ENCODE assay signal across 9 cellular contexts in the genomic region with DNA sequence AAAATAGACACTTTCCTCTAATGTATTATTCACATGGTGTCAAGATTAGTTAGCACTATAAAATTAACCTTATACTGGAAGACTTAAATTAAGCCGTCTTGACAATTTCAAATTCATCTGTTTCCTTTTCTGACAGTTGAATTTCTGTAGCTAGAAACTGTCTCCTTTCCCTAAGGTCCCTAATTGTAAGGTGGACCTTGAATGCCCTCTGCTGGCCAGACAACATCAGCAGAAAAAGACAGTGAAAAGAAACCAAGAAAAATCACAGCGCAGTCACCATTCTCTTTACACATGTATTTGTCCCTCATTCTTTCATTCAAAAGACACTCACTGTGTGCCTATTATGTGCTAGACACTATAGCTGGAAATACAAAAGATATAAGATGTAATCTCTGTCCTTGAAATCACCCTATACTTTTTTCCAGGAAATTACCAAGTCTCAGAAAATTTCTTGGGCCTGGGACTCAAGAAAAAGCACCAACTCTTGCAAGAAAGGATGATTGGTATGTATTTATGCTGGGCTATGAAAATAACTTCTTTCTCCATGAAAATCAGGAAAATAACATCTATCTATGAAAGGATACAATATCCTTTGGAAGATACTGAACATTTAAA. TPM values are rescaled to one million over a fixed set of nuclear protein-coding genes. Genes with fewer than 3 reads are reported as not detected.
A peak's percentile ranks its signal among the peaks of the same experiment; 100 is the strongest.
DNase-seq lines count a peak whose midpoint lies in the region; ATAC-seq, FAIRE-seq and TF ChIP-seq lines count a peak whose summit lies in the region.
"Had no signal": no experiment of that assay in that cellular context is flagged by ENCODE, and none has a peak within 500 bp of the region (broad histone marks: within the 10 kb centered on the region; RNA-seq: fewer than 3 reads in every experiment).

No MANE protein-coding gene starts in this region.

- in situ Hi-C loops in GM12878 (cut with MboI), result no loop called here

- H3K27me3 Mint-ChIP-seq in CD8-positive, alpha-beta memory T cell, result no peaks in the 10 kb centered on the region

- ATAC-seq in GM18868 (IDR thresholded peaks at IDR 0.05; ENCODE audit: unreplicated experiment) (peak; percentile 81), HG03521 (IDR thresholded peaks at IDR 0.05; ENCODE audit: unreplicated experiment) (peak; percentile 61), GM12878 (peak; percentile 84), HG02763 (IDR thresholded peaks at IDR 0.05; ENCODE audit: unreplicated experiment) (no peak)

- no peaks in the 10 kb centered on the region for H3K4me1 ChIP-seq in CD8-positive, alpha-beta memory T cell (ENCODE audit: insufficient read depth, low read length)
- H3K4me1 ChIP-seq in PC-9 (replicated peaks; ENCODE audit: insufficient read depth) (no peaks in the 10 kb centered on the region), GM12878 (ENCODE audit: control insufficient read depth, insufficient read depth, low read length) (no peaks in the 10 kb centered on the region)

- H3K79me2 ChIP-seq in PC-9 (ENCODE audit: low read depth), result no peaks in the 10 kb centered on the region
- H3K79me2 ChIP-seq in GM12878 (ENCODE audit: control insufficient read depth, insufficient read depth, low read length), result no peaks in the 10 kb centered on the region

- no peaks in the 10 kb centered on the region for H3K9me3 ChIP-seq in CD8-positive, alpha-beta memory T cell (ENCODE audit: low read length)
- H3K9me3 ChIP-seq in PC-9 (ENCODE audit: insufficient read depth, low read depth) (no peaks in the 10 kb centered on the region), GM12878 (replicated peaks; ENCODE audit: control insufficient read depth, insufficient read depth, low read length) (no peaks in the 10 kb centered on the region)

- no peak overlapping the region for H3K4me3 ChIP-seq in CD8-positive, alpha-beta memory T cell (ENCODE audit: low read length)
- no peak overlapping the region for H3K4me3 ChIP-seq in PC-9
- no peak overlapping the region for H3K4me3 ChIP-seq in GM12878

- peak in 3 of 5 donors; percentile 10 to 44 (median 14) for DNase-seq in CD8-positive, alpha-beta memory T cell
- DNase-seq in PC-9, result peak in 1 of 2 experiments; percentile 25
- no peak for DNase-seq in GM12878 (ENCODE audit: low read depth, low spot score)
- DNase-seq in stimulated activated CD4-positive, alpha-beta T cell treated with anti-CD3 and anti-CD28 coated beads, Interleukin-4, amount 100 ng/mL, for 1 hour, result peak; percentile 9

- H3K9me3 Mint-ChIP-seq in CD8-positive, alpha-beta memory T cell, result peaks cover 0 to 5% (median 0%) of the 10 kb centered on the region in 5 donors

- no peak for TF ChIP-seq EP300 in GM12878 (IDR thresholded peaks at IDR 0.05; ENCODE audit: borderline replicate concordance in 1 of 2, control insufficient read depth in 1 of 2, low read depth in 2 of 2, low read length in 2 of 2)

- BruUV-seq in PC-9 (replicated peaks; lab: Mats Ljungman, UMichigan) (no TSS peak), GM12878 (replicated peaks; lab: Mats Ljungman, UMichigan) (no TSS peak)

- intact Hi-C loops in PC-9 (cut with micrococcal nuclease; ENCODE audit: unreplicated experiment) (loop anchor here (1.0 to 10.0 kb wide), 3 partner anchors 55 to 868 kb away; no protein-coding TSS in a partner anchor), GM12878 (cut with micrococcal nuclease; ENCODE audit: unreplicated experiment) (loop anchor here (2.0 to 10.0 kb wide), 5 partner anchors 55 to 867 kb away; no protein-coding TSS in a partner anchor)

- POLR2A ChIA-PET in CD8-positive, alpha-beta memory T cell (lab: Charles Lee), result no interaction called here
- POLR2A ChIA-PET in PC-9 (lab: Charles Lee; ENCODE audit: unreplicated experiment), result no interaction called here
- POLR2A ChIA-PET in GM12878 (lab: Charles Lee), result no interaction called here

- H3K36me3 Mint-ChIP-seq in CD8-positive, alpha-beta memory T cell, result no peaks in the 10 kb centered on the region

- H3K9me2 ChIP-seq in PC-9 (ENCODE audit: insufficient read depth), result no peaks in the 10 kb centered on the region

- H3K27ac Mint-ChIP-seq in CD8-positive, alpha-beta memory T cell, result no peak overlapping the region

- TF ChIP-seq RAD21 in GM12878 (IDR thresholded peaks at IDR 0.05; ENCODE audit: insufficient read depth, low read depth, low read length), result peak; percentile 82

- no peaks in the 10 kb centered on the region for H3K27me3 ChIP-seq in CD8-positive, alpha-beta memory T cell (ENCODE audit: insufficient read depth, low read length, poor library complexity, severe bottlenecking)
- no peaks in the 10 kb centered on the region for H3K27me3 ChIP-seq in PC-9 (ENCODE audit: insufficient read depth, low read depth)
- no peaks in the 10 kb centered on the region for H3K27me3 ChIP-seq in GM12878 (replicated peaks in 1 of 2; ENCODE audit: control insufficient read depth in 2 of 2, insufficient read depth in 2 of 2, low read length in 1 of 2)

- no peaks in the 10 kb centered on the region for H3K36me3 ChIP-seq in CD8-positive, alpha-beta memory T cell (ENCODE audit: insufficient read depth, low read length)
- H3K36me3 ChIP-seq in PC-9 (ENCODE audit: low read depth) (no peaks in the 10 kb centered on the region), GM12878 (ENCODE audit: control insufficient read depth in 2 of 2, insufficient read depth in 2 of 2, low read length in 1 of 2) (no peaks in the 10 kb centered on the region)

- H2AFZ ChIP-seq in PC-9 (no peak overlapping the region), GM12878 (ENCODE audit: control insufficient read depth, low read depth, low read length) (no peak overlapping the region)

- RAD21 ChIA-PET in GM12878 (lab: Charles Lee; ENCODE audit: unreplicated experiment), result interaction anchor here (0.6 to 1.9 kb wide), 4 partner anchors 35 to 376 kb away, joined by 3 to 5 read pairs (median 4); no protein-coding TSS in a partner anchor

- peak; percentile 74 for TF ChIP-seq CTCF in PC-9 (conservative IDR thresholded peaks at IDR 0.05)
- TF ChIP-seq CTCF in GM12878 (IDR thresholded peaks at IDR 0.05 in 2 of 3, conservative IDR thresholded peaks at IDR 0.05 in 1 of 3; ENCODE audit: control insufficient read depth in 2 of 3, extremely low read depth in 1 of 3, insufficient read depth in 1 of 3, low read depth in 3 of 3, low read length in 3 of 3), result peak; percentile 62 to 67 (median 67)

- peaks cover 0 to 11% (median 3%) of the 10 kb centered on the region in 3 donors for H3K4me1 Mint-ChIP-seq in CD8-positive, alpha-beta memory T cell

- no peak for TF ChIP-seq POLR2A in GM12878 (IDR thresholded peaks at IDR 0.05; ENCODE audit: low read depth, low read length)

- 50% methylated on average over 2 of the region's 2 CpGs for WGBS in GM12878 (ENCODE audit: insufficient coverage, insufficient replicate concordance, low lambda C conversion rate, missing lambda C conversion rate)

- SMC1A ChIA-PET in GM12878 (lab: Charles Lee; ENCODE audit: uncharacterized antibody, unreplicated experiment), result interaction anchor here (0.9 to 1.2 kb wide), 4 partner anchors 52 to 624 kb away, joined by 3 read pairs; no protein-coding TSS in a partner anchor

- H3K27ac ChIP-seq in CD8-positive, alpha-beta memory T cell (ENCODE audit: low read depth, low read length), result no peak overlapping the region
- H3K27ac ChIP-seq in PC-9, result no peak overlapping the region
- no peak overlapping the region for H3K27ac ChIP-seq in GM12878 (ENCODE audit: control insufficient read depth, insufficient read depth)

- no peaks in the 10 kb centered on the region for H4K20me1 ChIP-seq in PC-9 (ENCODE audit: insufficient read depth)
- no peaks in the 10 kb centered on the region for H4K20me1 ChIP-seq in GM12878 (ENCODE audit: control insufficient read depth, insufficient read depth)

- CTCF ChIA-PET in CD8-positive, alpha-beta memory T cell (lab: Charles Lee), result interaction anchor here (1.1 to 1.2 kb wide), 2 partner anchors 36 to 53 kb away, joined by 3 read pairs; no protein-coding TSS in a partner anchor
- CTCF ChIA-PET in PC-9 (lab: Charles Lee) (interaction anchor here (1.2 kb wide), 1 partner anchor 376 kb away, joined by 5 read pairs; no protein-coding TSS in a partner anchor), GM12878 (lab: Yijun Ruan, JAX) (interaction anchor here (0.7 to 3.1 kb wide), 15 partner anchors 9 to 678 kb away, joined by 3 to 8 read pairs (median 4); no protein-coding TSS in a partner anchor)

- H3K4me2 ChIP-seq in PC-9, result no peak overlapping the region
- H3K4me2 ChIP-seq in GM12878 (ENCODE audit: control insufficient read depth, insufficient read depth), result no peak overlapping the region

- no peak overlapping the region for H3K9ac ChIP-seq in GM12878 (ENCODE audit: control insufficient read depth, insufficient read depth, low read length)

- peak; percentile 78 for FAIRE-seq in GM12878 (lab: Jason Lieb, UNC)
- FAIRE-seq in islet of Langerhans (lab: Jason Lieb, UNC), result peak; percentile 81

- H3K4me3 Mint-ChIP-seq in CD8-positive, alpha-beta memory T cell, result no peak overlapping the region

- no peaks in the 10 kb centered on the region for H3F3A ChIP-seq in PC-9 (ENCODE audit: insufficient read depth, low read depth)

RNA-seq across cellular contexts. Expression of gene AMBN, which starts 32.7 kb away (rescaled TPM):
- not detected for total RNA-seq in CD8-positive, alpha-beta memory T cell
- polyA plus RNA-seq in CD8-positive, alpha-beta memory T cell, result not detected
- total RNA-seq in PC-9 (2021), result not detected in 2 replicates
- total RNA-seq in GM12878 (2013; cell fraction: nucleolus; rRNA removed), result not detected in 2 replicates
- total RNA-seq in GM12878 (2014; rRNA removed), result not detected in 2 replicates
- not detected in 2 replicates for total RNA-seq in GM12878 (2014; rRNA removed; fragmentation: Illumina TruSeq; extraction: Trizol)
- total RNA-seq in GM12878 (2021), result not detected in 2 replicates
- polyA plus RNA-seq in GM12878 (2011; ENCODE audit: low read depth), result not detected
- not detected in 2 replicates for polyA plus RNA-seq in GM12878 (2011; rRNA removed)
- polyA plus RNA-seq in GM12878 (2011; cell fraction: cytosol; rRNA removed), result not detected in 2 replicates
- not detected in 2 replicates for polyA plus RNA-seq in GM12878 (2011; cell fraction: nucleus; rRNA removed)
- not detected in 2 replicates for polyA plus RNA-seq in GM12878 (2012)
- polyA plus RNA-seq in GM12878 (2014; fragmentation: Illumina TruSeq; extraction: Trizol), result not detected in 2 replicates
- under 1 TPM in 1 of 2 experiments, not detected in 1; 0.18 TPM for polyA plus RNA-seq in GM12878 (2014; fragmentation: Nextera tagmentation; extraction: Ambion mirVana)
- not detected in 2 replicates for polyA plus RNA-seq in GM12878 (2014; rRNA removed)
- polyA plus RNA-seq in GM12878 (2016; fragmentation: Nextera tagmentation; extraction: Ambion mirVana), result not detected
- polyA minus RNA-seq in GM12878 (2011; rRNA and poly(A)+ RNA removed), result not detected in 2 replicates
- polyA minus RNA-seq in GM12878 (2011; cell fraction: cytosol; rRNA and poly(A)+ RNA removed), result not detected in 2 replicates
- not detected in 2 replicates for polyA minus RNA-seq in GM12878 (2011; cell fraction: nucleus; rRNA and poly(A)+ RNA removed)
- total RNA-seq: subcutaneous adipose tissue had no signal

RNA-seq across cellular contexts. Expression of gene AMTN, which starts 41.0 kb away (rescaled TPM):
- not detected for total RNA-seq in CD8-positive, alpha-beta memory T cell
- not detected for polyA plus RNA-seq in CD8-positive, alpha-beta memory T cell
- total RNA-seq in PC-9 (2021) (not detected in 2 replicates), GM12878 (2014; rRNA removed) (not detected in 2 replicates), GM12878 (2014; rRNA removed; fragmentation: Illumina TruSeq; extraction: Trizol) (not detected in 2 replicates), GM12878 (2021) (not detected in 2 replicates)
- not detected in 2 replicates for total RNA-seq in GM12878 (2013; cell fraction: nucleolus; rRNA removed)
- not detected for polyA plus RNA-seq in GM12878 (2011; ENCODE audit: low read depth)
- polyA plus RNA-seq in GM12878 (2011; rRNA removed) (not detected in 2 replicates), GM12878 (2014; fragmentation: Illumina TruSeq; extraction: Trizol) (not detected in 2 replicates), GM12878 (2014; fragmentation: Nextera tagmentation; extraction: Ambion mirVana) (not detected), GM12878 (2014; rRNA removed) (not detected in 2 replicates), GM12878 (2016; fragmentation: Nextera tagmentation; extraction: Ambion mirVana) (not detected)
- polyA plus RNA-seq in GM12878 (2011; cell fraction: cytosol; rRNA removed), result not detected in 2 replicates
- polyA plus RNA-seq in GM12878 (2011; cell fraction: nucleus; rRNA removed), result not detected in 2 replicates
- not detected in 2 replicates for polyA plus RNA-seq in GM12878 (2012)
- not detected in 2 replicates for polyA minus RNA-seq in GM12878 (2011; rRNA and poly(A)+ RNA removed)
- not detected in 2 replicates for polyA minus RNA-seq in GM12878 (2011; cell fraction: cytosol; rRNA and poly(A)+ RNA removed)
- polyA minus RNA-seq in GM12878 (2011; cell fraction: nucleus; rRNA and poly(A)+ RNA removed), result not detected in 2 replicates
- total RNA-seq: subcutaneous adipose tissue had no signal
